1 cellular context compared by ENCODE assay signal in the genomic region with DNA sequence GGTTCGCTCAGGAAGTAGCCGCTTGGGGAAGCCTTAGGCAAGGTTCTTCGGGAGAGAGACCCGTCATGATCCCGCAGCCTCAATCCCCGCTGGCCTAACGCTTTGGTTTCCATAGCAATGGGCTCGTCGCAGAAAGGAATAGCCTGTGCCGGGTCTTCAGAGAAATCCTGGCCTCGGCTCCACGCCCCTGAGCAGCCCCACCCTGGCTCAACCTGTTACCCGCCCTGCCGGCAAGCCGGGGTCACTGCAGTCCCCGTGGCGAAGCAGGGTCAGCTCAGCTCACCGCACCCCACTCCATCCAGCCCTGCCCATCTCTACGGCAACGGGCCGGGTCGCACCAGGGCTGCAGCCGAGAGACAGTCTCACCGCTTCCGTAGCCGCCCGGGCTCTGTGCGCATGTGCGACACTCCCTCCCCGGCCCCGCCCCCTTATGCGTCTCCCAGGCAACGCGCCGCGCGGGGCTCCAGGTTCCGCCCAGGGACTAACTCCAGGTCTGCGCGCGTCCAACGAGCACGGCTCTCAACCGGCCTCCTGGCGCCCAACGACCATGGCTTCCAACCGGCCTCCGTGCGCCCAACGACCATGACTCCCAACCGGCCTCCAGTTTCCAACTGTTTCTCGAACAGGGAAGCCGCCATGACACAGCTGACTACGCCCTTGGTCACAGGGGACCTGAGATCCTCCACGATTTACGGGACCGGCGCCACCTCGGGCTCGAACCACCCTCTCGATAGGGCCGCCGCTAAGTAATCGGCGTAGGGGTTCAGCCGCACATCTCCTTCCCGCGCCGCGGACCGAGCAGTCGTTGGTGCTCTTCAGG.
TF ChIP-seq lines count a peak whose summit lies in the region.

DUSP18 (minus strand) TSS at position 390 of the 820 bp plus-strand sequence. CDS start 3,872 bp downstream, outside the sequence.

TF ChIP-seq in HepG2, 621 proteins besides CTCF, POLR2A, EP300 and RAD21 (continued from another document and continues in another):
- TF ChIP-seq, protein P1, sequence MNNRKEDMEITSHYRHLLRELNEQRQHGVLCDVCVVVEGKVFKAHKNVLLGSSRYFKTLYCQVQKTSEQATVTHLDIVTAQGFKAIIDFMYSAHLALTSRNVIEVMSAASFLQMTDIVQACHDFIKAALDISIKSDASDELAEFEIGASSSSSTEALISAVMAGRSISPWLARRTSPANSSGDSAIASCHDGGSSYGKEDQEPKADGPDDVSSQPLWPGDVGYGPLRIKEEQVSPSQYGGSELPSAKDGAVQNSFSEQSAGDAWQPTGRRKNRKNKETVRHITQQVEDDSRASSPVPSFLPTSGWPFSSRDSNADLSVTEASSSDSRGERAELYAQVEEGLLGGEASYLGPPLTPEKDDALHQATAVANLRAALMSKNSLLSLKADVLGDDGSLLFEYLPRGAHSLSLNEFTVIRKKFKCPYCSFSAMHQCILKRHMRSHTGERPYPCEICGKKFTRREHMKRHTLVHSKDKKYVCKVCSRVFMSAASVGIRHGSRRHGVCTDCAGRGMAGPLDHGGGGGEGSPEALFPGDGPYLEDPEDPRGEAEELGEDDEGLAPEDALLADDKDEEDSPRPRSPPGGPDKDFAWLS (CRISPR knock-in tag; IDR thresholded peaks at IDR 0.05; ENCODE audit: borderline replicate concordance), result no peak
- no peak for TF ChIP-seq ZFP1 (CRISPR knock-in tag; IDR thresholded peaks at IDR 0.05)
- TF ChIP-seq, protein P2, sequence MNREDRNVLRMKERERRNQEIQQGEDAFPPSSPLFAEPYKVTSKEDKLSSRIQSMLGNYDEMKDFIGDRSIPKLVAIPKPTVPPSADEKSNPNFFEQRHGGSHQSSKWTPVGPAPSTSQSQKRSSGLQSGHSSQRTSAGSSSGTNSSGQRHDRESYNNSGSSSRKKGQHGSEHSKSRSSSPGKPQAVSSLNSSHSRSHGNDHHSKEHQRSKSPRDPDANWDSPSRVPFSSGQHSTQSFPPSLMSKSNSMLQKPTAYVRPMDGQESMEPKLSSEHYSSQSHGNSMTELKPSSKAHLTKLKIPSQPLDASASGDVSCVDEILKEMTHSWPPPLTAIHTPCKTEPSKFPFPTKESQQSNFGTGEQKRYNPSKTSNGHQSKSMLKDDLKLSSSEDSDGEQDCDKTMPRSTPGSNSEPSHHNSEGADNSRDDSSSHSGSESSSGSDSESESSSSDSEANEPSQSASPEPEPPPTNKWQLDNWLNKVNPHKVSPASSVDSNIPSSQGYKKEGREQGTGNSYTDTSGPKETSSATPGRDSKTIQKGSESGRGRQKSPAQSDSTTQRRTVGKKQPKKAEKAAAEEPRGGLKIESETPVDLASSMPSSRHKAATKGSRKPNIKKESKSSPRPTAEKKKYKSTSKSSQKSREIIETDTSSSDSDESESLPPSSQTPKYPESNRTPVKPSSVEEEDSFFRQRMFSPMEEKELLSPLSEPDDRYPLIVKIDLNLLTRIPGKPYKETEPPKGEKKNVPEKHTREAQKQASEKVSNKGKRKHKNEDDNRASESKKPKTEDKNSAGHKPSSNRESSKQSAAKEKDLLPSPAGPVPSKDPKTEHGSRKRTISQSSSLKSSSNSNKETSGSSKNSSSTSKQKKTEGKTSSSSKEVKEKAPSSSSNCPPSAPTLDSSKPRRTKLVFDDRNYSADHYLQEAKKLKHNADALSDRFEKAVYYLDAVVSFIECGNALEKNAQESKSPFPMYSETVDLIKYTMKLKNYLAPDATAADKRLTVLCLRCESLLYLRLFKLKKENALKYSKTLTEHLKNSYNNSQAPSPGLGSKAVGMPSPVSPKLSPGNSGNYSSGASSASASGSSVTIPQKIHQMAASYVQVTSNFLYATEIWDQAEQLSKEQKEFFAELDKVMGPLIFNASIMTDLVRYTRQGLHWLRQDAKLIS (CRISPR knock-in tag; IDR thresholded peaks at IDR 0.05), result no peak
- TF ChIP-seq ZNF3 (CRISPR knock-in tag; IDR thresholded peaks at IDR 0.05), result no peak
- TF ChIP-seq MAZ (IDR thresholded peaks at IDR 0.05; ENCODE audit: borderline replicate concordance, low read depth, low read length), result peak; percentile 54; the same call in 1 of the 2 replicates
- TF ChIP-seq MAZ (CRISPR knock-in tag; IDR thresholded peaks at IDR 0.05; ENCODE audit: low read depth), result peak; percentile 72; the same call in 1 of the 2 replicates
- TF ChIP-seq REL (CRISPR knock-in tag; conservative IDR thresholded peaks at IDR 0.05), result no peak
- TF ChIP-seq, protein P3, sequence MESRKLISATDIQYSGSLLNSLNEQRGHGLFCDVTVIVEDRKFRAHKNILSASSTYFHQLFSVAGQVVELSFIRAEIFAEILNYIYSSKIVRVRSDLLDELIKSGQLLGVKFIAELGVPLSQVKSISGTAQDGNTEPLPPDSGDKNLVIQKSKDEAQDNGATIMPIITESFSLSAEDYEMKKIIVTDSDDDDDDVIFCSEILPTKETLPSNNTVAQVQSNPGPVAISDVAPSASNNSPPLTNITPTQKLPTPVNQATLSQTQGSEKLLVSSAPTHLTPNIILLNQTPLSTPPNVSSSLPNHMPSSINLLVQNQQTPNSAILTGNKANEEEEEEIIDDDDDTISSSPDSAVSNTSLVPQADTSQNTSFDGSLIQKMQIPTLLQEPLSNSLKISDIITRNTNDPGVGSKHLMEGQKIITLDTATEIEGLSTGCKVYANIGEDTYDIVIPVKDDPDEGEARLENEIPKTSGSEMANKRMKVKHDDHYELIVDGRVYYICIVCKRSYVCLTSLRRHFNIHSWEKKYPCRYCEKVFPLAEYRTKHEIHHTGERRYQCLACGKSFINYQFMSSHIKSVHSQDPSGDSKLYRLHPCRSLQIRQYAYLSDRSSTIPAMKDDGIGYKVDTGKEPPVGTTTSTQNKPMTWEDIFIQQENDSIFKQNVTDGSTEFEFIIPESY (CRISPR knock-in tag; IDR thresholded peaks at IDR 0.05), result no peak
- no peak for TF ChIP-seq GATAD1 (CRISPR knock-in tag; IDR thresholded peaks at IDR 0.05)
- TF ChIP-seq ZNF441 (CRISPR knock-in tag; IDR thresholded peaks at IDR 0.05; ENCODE audit: borderline replicate concordance), result peak; percentile 66; the same call in 1 of the 2 replicates
- TF ChIP-seq ZNF30 (CRISPR knock-in tag; IDR thresholded peaks at IDR 0.05), result no peak
- TF ChIP-seq, protein P4, sequence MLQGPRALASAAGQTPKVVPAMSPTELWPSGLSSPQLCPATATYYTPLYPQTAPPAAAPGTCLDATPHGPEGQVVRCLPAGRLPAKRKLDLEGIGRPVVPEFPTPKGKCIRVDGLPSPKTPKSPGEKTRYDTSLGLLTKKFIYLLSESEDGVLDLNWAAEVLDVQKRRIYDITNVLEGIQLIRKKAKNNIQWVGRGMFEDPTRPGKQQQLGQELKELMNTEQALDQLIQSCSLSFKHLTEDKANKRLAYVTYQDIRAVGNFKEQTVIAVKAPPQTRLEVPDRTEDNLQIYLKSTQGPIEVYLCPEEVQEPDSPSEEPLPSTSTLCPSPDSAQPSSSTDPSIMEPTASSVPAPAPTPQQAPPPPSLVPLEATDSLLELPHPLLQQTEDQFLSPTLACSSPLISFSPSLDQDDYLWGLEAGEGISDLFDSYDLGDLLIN (CRISPR knock-in tag; IDR thresholded peaks at IDR 0.05; ENCODE audit: borderline replicate concordance), result no peak
- TF ChIP-seq, protein P5, sequence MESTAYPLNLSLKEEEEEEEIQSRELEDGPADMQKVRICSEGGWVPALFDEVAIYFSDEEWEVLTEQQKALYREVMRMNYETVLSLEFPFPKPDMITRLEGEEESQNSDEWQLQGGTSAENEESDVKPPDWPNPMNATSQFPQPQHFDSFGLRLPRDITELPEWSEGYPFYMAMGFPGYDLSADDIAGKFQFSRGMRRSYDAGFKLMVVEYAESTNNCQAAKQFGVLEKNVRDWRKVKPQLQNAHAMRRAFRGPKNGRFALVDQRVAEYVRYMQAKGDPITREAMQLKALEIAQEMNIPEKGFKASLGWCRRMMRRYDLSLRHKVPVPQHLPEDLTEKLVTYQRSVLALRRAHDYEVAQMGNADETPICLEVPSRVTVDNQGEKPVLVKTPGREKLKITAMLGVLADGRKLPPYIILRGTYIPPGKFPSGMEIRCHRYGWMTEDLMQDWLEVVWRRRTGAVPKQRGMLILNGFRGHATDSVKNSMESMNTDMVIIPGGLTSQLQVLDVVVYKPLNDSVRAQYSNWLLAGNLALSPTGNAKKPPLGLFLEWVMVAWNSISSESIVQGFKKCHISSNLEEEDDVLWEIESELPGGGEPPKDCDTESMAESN (CRISPR knock-in tag; conservative IDR thresholded peaks at IDR 0.05), result no peak
- TF ChIP-seq, protein P6, sequence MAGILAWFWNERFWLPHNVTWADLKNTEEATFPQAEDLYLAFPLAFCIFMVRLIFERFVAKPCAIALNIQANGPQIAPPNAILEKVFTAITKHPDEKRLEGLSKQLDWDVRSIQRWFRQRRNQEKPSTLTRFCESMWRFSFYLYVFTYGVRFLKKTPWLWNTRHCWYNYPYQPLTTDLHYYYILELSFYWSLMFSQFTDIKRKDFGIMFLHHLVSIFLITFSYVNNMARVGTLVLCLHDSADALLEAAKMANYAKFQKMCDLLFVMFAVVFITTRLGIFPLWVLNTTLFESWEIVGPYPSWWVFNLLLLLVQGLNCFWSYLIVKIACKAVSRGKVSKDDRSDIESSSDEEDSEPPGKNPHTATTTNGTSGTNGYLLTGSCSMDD (CRISPR knock-in tag; IDR thresholded peaks at IDR 0.05), result no peak
- TF ChIP-seq ZNF510 (CRISPR knock-in tag; IDR thresholded peaks at IDR 0.05; ENCODE audit: low read depth), result no peak
- TF ChIP-seq KDM5A (IDR thresholded peaks at IDR 0.05; ENCODE audit: borderline replicate concordance, low read length), result no peak
- TF ChIP-seq ATF4 (CRISPR knock-in tag; IDR thresholded peaks at IDR 0.05), result no peak
- TF ChIP-seq ZNF878 (CRISPR knock-in tag; IDR thresholded peaks at IDR 0.05), result no peak
- no peak for TF ChIP-seq TP53 (CRISPR knock-in tag; conservative IDR thresholded peaks at IDR 0.05)
- TF ChIP-seq RFX1 (IDR thresholded peaks at IDR 0.05), result peak; percentile 93
- TF ChIP-seq ZNF124 (CRISPR knock-in tag; IDR thresholded peaks at IDR 0.05), result no peak
- no peak for TF ChIP-seq MTA1 (CRISPR knock-in tag; IDR thresholded peaks at IDR 0.05; ENCODE audit: borderline replicate concordance)
- no peak for TF ChIP-seq DNMT1 (CRISPR knock-in tag; IDR thresholded peaks at IDR 0.05)
- TF ChIP-seq SMAD1 (CRISPR knock-in tag; IDR thresholded peaks at IDR 0.05; ENCODE audit: borderline replicate concordance, low read depth), result no peak
- TF ChIP-seq ZNF326 (CRISPR knock-in tag; IDR thresholded peaks at IDR 0.05; ENCODE audit: borderline replicate concordance), result no peak
- TF ChIP-seq, protein P7, sequence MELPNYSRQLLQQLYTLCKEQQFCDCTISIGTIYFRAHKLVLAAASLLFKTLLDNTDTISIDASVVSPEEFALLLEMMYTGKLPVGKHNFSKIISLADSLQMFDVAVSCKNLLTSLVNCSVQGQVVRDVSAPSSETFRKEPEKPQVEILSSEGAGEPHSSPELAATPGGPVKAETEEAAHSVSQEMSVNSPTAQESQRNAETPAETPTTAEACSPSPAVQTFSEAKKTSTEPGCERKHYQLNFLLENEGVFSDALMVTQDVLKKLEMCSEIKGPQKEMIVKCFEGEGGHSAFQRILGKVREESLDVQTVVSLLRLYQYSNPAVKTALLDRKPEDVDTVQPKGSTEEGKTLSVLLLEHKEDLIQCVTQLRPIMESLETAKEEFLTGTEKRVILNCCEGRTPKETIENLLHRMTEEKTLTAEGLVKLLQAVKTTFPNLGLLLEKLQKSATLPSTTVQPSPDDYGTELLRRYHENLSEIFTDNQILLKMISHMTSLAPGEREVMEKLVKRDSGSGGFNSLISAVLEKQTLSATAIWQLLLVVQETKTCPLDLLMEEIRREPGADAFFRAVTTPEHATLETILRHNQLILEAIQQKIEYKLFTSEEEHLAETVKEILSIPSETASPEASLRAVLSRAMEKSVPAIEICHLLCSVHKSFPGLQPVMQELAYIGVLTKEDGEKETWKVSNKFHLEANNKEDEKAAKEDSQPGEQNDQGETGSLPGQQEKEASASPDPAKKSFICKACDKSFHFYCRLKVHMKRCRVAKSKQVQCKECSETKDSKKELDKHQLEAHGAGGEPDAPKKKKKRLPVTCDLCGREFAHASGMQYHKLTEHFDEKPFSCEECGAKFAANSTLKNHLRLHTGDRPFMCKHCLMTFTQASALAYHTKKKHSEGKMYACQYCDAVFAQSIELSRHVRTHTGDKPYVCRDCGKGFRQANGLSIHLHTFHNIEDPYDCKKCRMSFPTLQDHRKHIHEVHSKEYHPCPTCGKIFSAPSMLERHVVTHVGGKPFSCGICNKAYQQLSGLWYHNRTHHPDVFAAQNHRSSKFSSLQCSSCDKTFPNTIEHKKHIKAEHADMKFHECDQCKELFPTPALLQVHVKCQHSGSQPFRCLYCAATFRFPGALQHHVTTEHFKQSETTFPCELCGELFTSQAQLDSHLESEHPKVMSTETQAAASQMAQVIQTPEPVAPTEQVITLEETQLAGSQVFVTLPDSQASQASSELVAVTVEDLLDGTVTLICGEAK (IDR thresholded peaks at IDR 0.05), result no peak
- TF ChIP-seq, protein P7 (CRISPR knock-in tag; IDR thresholded peaks at IDR 0.05), result 0 out of 2 replicates have a peak, but pooled peaks have one; percentile 7
- no peak for TF ChIP-seq KDM3A (CRISPR knock-in tag; IDR thresholded peaks at IDR 0.05; ENCODE audit: low read depth)
- TF ChIP-seq ZNF773 (CRISPR knock-in tag; IDR thresholded peaks at IDR 0.05; ENCODE audit: borderline replicate concordance), result no peak
- TF ChIP-seq ZNF251 (CRISPR knock-in tag; IDR thresholded peaks at IDR 0.05), result no peak
- peak; percentile 43; the same call in 1 of the 2 replicates for TF ChIP-seq PHF20 (CRISPR knock-in tag; IDR thresholded peaks at IDR 0.05)
